8 cellular contexts compared by ENCODE assay signal in genomic region chr12:48165089-48166031, GRCh38. TPM values are rescaled to one million over a fixed set of nuclear protein-coding genes. Genes with fewer than 3 reads are reported as not detected.
DNase-seq lines count a peak whose midpoint lies in the region; ATAC-seq and TF ChIP-seq lines count a peak whose summit lies in the region.

No MANE protein-coding gene starts in this region.

- no peak overlapping the region for H3K56ac ChIP-seq in IMR-90 (ENCODE audit: extremely low read depth, insufficient read depth, low read length)

- BruUV-seq in IMR-90 (replicated peaks; lab: Mats Ljungman, UMichigan) = no TSS peak

- H2AFZ ChIP-seq in IMR-90 (replicated peaks; ENCODE audit: low read length, poor library complexity) = no peak overlapping the region

- no peak overlapping the region for H4K8ac ChIP-seq in IMR-90 (ENCODE audit: low read depth in 2 of 2, low read length in 2 of 2)

- no peak overlapping the region for H2AK9ac ChIP-seq in IMR-90 (replicated peaks; ENCODE audit: low read depth, low read length, poor library complexity)

- H3K18ac ChIP-seq in IMR-90 (ENCODE audit: low read depth, low read length) = no peak overlapping the region

- peak; percentile 62 for DNase-seq in activated CD4-positive, alpha-beta T cell treated with anti-CD3 and anti-CD28 coated beads for 36 hours
- no peak for DNase-seq in activated CD4-positive, alpha-beta T cell treated with anti-CD3 and anti-CD28 coated beads for 1 hour
- DNase-seq in IMR-90 (peak; percentile 68), RKO (ENCODE audit: low spot score) (peak; percentile 75), astrocyte of the hippocampus (ENCODE audit: low read depth, low spot score) (peak; percentile 72), iPS-NIHi11 (ENCODE audit: low spot score) (peak; percentile 67)
- peak; percentile 43 to 57 for DNase-seq in stimulated activated CD4-positive, alpha-beta T cell treated with anti-CD3 and anti-CD28 coated beads, Interleukin-2, amount 100 ng/mL, for 48 hours

- peaks cover 7% of the 10 kb centered on the region for H3K4me1 Mint-ChIP-seq in activated CD4-positive, alpha-beta T cell treated with anti-CD3 and anti-CD28 coated beads for 36 hours

- no peaks in the 10 kb centered on the region for H3K36me3 ChIP-seq in IMR-90 (ENCODE audit: control insufficient read depth, insufficient read depth, low read length)

- H3K9ac ChIP-seq in IMR-90 (ENCODE audit: low read depth, low read length) = no peak overlapping the region

- no peak overlapping the region for H2BK5ac ChIP-seq in IMR-90 (ENCODE audit: low read depth, low read length, poor library complexity, severe bottlenecking)

- dilution Hi-C loops in IMR-90 (cut with HindIII; ENCODE audit: low sequenced_read_pairs, unreplicated experiment) = no loop called here

- TF ChIP-seq CTCF in IMR-90 (conservative IDR thresholded peaks at IDR 0.05; ENCODE audit: low read depth, low read length) = peak; percentile 84

- no peaks in the 10 kb centered on the region for H3K4me1 ChIP-seq in IMR-90 (ENCODE audit: control insufficient read depth, insufficient read depth, low read length)

- H3K36me3 Mint-ChIP-seq in activated CD4-positive, alpha-beta T cell treated with anti-CD3 and anti-CD28 coated beads for 36 hours (ENCODE audit: low read depth) = no peaks in the 10 kb centered on the region

- H2BK15ac ChIP-seq in IMR-90 (ENCODE audit: low read depth, low read length) = no peak overlapping the region

- no peak overlapping the region for H3K4ac ChIP-seq in IMR-90 (ENCODE audit: low read depth, low read length)

- no peak overlapping the region for H2BK120ac ChIP-seq in IMR-90 (ENCODE audit: low read depth, low read length)

- H3K27ac Mint-ChIP-seq in activated CD4-positive, alpha-beta T cell treated with anti-CD3 and anti-CD28 coated beads for 36 hours = no peak overlapping the region

- ATAC-seq in activated CD4-positive, alpha-beta T cell treated with anti-CD3 and anti-CD28 coated beads for 36 hours = peak; percentile 84
- ATAC-seq in IMR-90 (ENCODE audit: low read depth) (peak; percentile 57; the same call in 1 of the 2 replicates), HG02973 (IDR thresholded peaks at IDR 0.05; ENCODE audit: unreplicated experiment) (no peak)

- no peak overlapping the region for H3K14ac ChIP-seq in IMR-90 (replicated peaks; ENCODE audit: low read depth, low read length)

- intact Hi-C loops in activated CD4-positive, alpha-beta T cell treated with anti-CD3 and anti-CD28 coated beads for 36 hours (cut with DNase I, micrococcal nuclease) = loop anchor here in 1 of 2 experiments (1.0 to 2.0 kb wide), 4 partner anchors 81 to 450 kb away; partner anchors contain the start of genes TMEM106C and VDR
- intact Hi-C loops in IMR-90 (cut with micrococcal nuclease) = loop anchor here (1.0 to 10.0 kb wide), 4 partner anchors 81 to 452 kb away; partner anchors contain the start of gene TMEM106C

- in situ Hi-C loops in IMR-90 (cut with MboI; ENCODE audit: low sequenced_read_pairs) = no loop called here

- no peak overlapping the region for H4K91ac ChIP-seq in IMR-90 (ENCODE audit: insufficient read depth, low read depth, low read length)

- H3K9me3 Mint-ChIP-seq in activated CD4-positive, alpha-beta T cell treated with anti-CD3 and anti-CD28 coated beads for 36 hours (ENCODE audit: low read depth) = no peaks in the 10 kb centered on the region

- no peak overlapping the region for H2BK20ac ChIP-seq in IMR-90 (ENCODE audit: low read depth, low read length)

- no peak overlapping the region for H3K4me3 Mint-ChIP-seq in activated CD4-positive, alpha-beta T cell treated with anti-CD3 and anti-CD28 coated beads for 36 hours

- peak; percentile 83 for TF ChIP-seq RAD21 in IMR-90 (IDR thresholded peaks at IDR 0.05; ENCODE audit: low read length)

- H4K5ac ChIP-seq in IMR-90 (ENCODE audit: low read depth, low read length) = no peak overlapping the region

- no peaks in the 10 kb centered on the region for H3K27me3 Mint-ChIP-seq in activated CD4-positive, alpha-beta T cell treated with anti-CD3 and anti-CD28 coated beads for 36 hours

- H3K27ac ChIP-seq in IMR-90 (ENCODE audit: insufficient read depth, low read length) = no peak overlapping the region

- no peak overlapping the region for H2AK5ac ChIP-seq in IMR-90 (ENCODE audit: low read depth, low read length)

- no peak overlapping the region for H3K23ac ChIP-seq in IMR-90 (ENCODE audit: low read depth, low read length)

- WGBS in IMR-90 (ENCODE audit: extremely low coverage in 2 of 2, insufficient read length in 1 of 2), 2 experiments = no CpG with 5 or more reads among the region's 2 CpGs

- H3K4me2 ChIP-seq in IMR-90 (ENCODE audit: low read depth, low read length) = no peak overlapping the region

- H3K9me3 ChIP-seq in IMR-90 (ENCODE audit: control insufficient read depth, insufficient read depth, low read length) = no peaks in the 10 kb centered on the region

- no peaks in the 10 kb centered on the region for H4K20me1 ChIP-seq in IMR-90 (ENCODE audit: insufficient read depth, low read length)

- H3K27me3 ChIP-seq in IMR-90 (ENCODE audit: control insufficient read depth, insufficient read depth, low read length) = peaks cover 7% of the 10 kb centered on the region

- H3K4me3 ChIP-seq in IMR-90 (ENCODE audit: insufficient read depth, low read depth, low read length) = no peak overlapping the region

- CTCF ChIA-PET in activated CD4-positive, alpha-beta T cell treated with anti-CD3 and anti-CD28 coated beads for 36 hours (lab: Charles Lee) = interaction anchor here (0.6 to 3.6 kb wide), 34 partner anchors 8 to 485 kb away, joined by 3 to 23 read pairs (median 4); partner anchors contain the start of genes ASB8, CCDC184 and SENP1
- CTCF ChIA-PET in IMR-90 (lab: Yijun Ruan, JAX) = interaction anchor here (0.9 to 1.9 kb wide), 3 partner anchors 8 to 33 kb away, joined by 4 read pairs; partner anchors contain the start of gene ASB8

- TF ChIP-seq POLR2A in IMR-90 (IDR thresholded peaks at IDR 0.05; ENCODE audit: low read depth, low read length) = no peak

- H3K9me1 ChIP-seq in IMR-90 (ENCODE audit: insufficient read depth, low read length) = no peaks in the 10 kb centered on the region

- POLR2A ChIA-PET in activated CD4-positive, alpha-beta T cell treated with anti-CD3 and anti-CD28 coated beads for 36 hours (lab: Charles Lee) = no interaction called here
- POLR2A ChIA-PET in IMR-90 (lab: Charles Lee; ENCODE audit: unreplicated experiment) = no interaction called here

- H3K79me1 ChIP-seq in IMR-90 (ENCODE audit: low read depth in 1 of 2, low read length in 2 of 2) = no peaks in the 10 kb centered on the region

TF ChIP-seq in IMR-90, 13 proteins besides CTCF, POLR2A, EP300 and RAD21:
- peak; percentile 65 for TF ChIP-seq SMC3 (IDR thresholded peaks at IDR 0.05; ENCODE audit: low read depth, low read length)
- no peak for TF ChIP-seq MAFK (IDR thresholded peaks at IDR 0.05; ENCODE audit: low read depth, low read length)

RNA-seq across cellular contexts. Expression of gene ASB8, which starts 8.0 kb away (rescaled TPM):
- total RNA-seq in activated CD4-positive, alpha-beta T cell treated with anti-CD3 and anti-CD28 coated beads for 36 hours = 10 to 100 TPM; 28.8 to 33.0 TPM
- 20.8 and 26.7 TPM in 2 replicates for total RNA-seq in IMR-90 (2012; rRNA removed)
- 19.3 and 22.9 TPM in 2 replicates for polyA plus RNA-seq in IMR-90 (2012; rRNA removed)
- polyA plus RNA-seq in IMR-90 (2012; cell fraction: cytosol; rRNA removed) = 8.3 and 16.9 TPM in 2 replicates
- polyA plus RNA-seq in IMR-90 (2012; cell fraction: nucleus; rRNA removed; ENCODE audit: low replicate concordance) = 6.9 and 27.0 TPM in 2 replicates

RNA-seq across cellular contexts. Expression of gene CCDC184, which starts 18.1 kb away (rescaled TPM):
- total RNA-seq in activated CD4-positive, alpha-beta T cell treated with anti-CD3 and anti-CD28 coated beads for 36 hours = under 1 TPM; 0.25 to 0.37 TPM
- under 0.01 and 0.18 TPM in 2 replicates for total RNA-seq in IMR-90 (2012; rRNA removed)
- polyA plus RNA-seq in IMR-90 (2012; rRNA removed) = 0.22 TPM in 2 replicates
- polyA plus RNA-seq in IMR-90 (2012; cell fraction: cytosol; rRNA removed) = 0.31 and 0.70 TPM in 2 replicates
- 0.17 and 0.32 TPM in 2 replicates for polyA plus RNA-seq in IMR-90 (2012; cell fraction: nucleus; rRNA removed; ENCODE audit: low replicate concordance)

RNA-seq across cellular contexts. Expression of gene OR10AD1, which starts 37.7 kb away (rescaled TPM):
- not detected for total RNA-seq in activated CD4-positive, alpha-beta T cell treated with anti-CD3 and anti-CD28 coated beads for 36 hours
- total RNA-seq in IMR-90 (2012; rRNA removed) = not detected in 2 replicates
- polyA plus RNA-seq in IMR-90 (2012; rRNA removed) = not detected in 2 replicates
- not detected in 2 replicates for polyA plus RNA-seq in IMR-90 (2012; cell fraction: cytosol; rRNA removed)
- not detected in 2 replicates for polyA plus RNA-seq in IMR-90 (2012; cell fraction: nucleus; rRNA removed; ENCODE audit: low replicate concordance)

RNA-seq across cellular contexts. Expression of gene PFKM, which starts 46.2 kb away (rescaled TPM):
- total RNA-seq in activated CD4-positive, alpha-beta T cell treated with anti-CD3 and anti-CD28 coated beads for 36 hours = 10 to 100 TPM; 53.2 to 79.6 TPM
- 77.5 and 82.6 TPM in 2 replicates for total RNA-seq in IMR-90 (2012; rRNA removed)
- 49.4 and 56.7 TPM in 2 replicates for polyA plus RNA-seq in IMR-90 (2012; rRNA removed)
- polyA plus RNA-seq in IMR-90 (2012; cell fraction: cytosol; rRNA removed) = 26.8 and 33.5 TPM in 2 replicates
- 76.9 and 127 TPM in 2 replicates for polyA plus RNA-seq in IMR-90 (2012; cell fraction: nucleus; rRNA removed; ENCODE audit: low replicate concordance)

RNA-seq across cellular contexts. Expression of gene SENP1, which starts 59.5 kb away (rescaled TPM):
- 10 to 100 TPM; 44.4 to 61.8 TPM for total RNA-seq in activated CD4-positive, alpha-beta T cell treated with anti-CD3 and anti-CD28 coated beads for 36 hours
- 22.5 and 25.3 TPM in 2 replicates for total RNA-seq in IMR-90 (2012; rRNA removed)
- polyA plus RNA-seq in IMR-90 (2012; rRNA removed) = 6.9 and 7.2 TPM in 2 replicates
- 1.4 and 1.8 TPM in 2 replicates for polyA plus RNA-seq in IMR-90 (2012; cell fraction: cytosol; rRNA removed)
- 1.2 and 8.4 TPM in 2 replicates for polyA plus RNA-seq in IMR-90 (2012; cell fraction: nucleus; rRNA removed; ENCODE audit: low replicate concordance)
